9 cellular contexts compared by ENCODE assay signal in genomic region chr3:13021934-13022265, GRCh38. TPM values are rescaled to one million over a fixed set of nuclear protein-coding genes. Genes with fewer than 3 reads are reported as not detected.
DNase-seq lines count a peak whose midpoint lies in the region; ATAC-seq, FAIRE-seq and TF ChIP-seq lines count a peak whose summit lies in the region.
"Had no signal": no experiment of that assay in that cellular context is flagged by ENCODE, and none has a peak within 500 bp of the region (broad histone marks: within the 10 kb centered on the region; RNA-seq: fewer than 3 reads in every experiment).

No MANE protein-coding gene starts in this region.

- ATAC-seq in heart left ventricle (no peak), Right ventricle myocardium inferior (no peak), GM12878 (peak; percentile 24), GM21423 (IDR thresholded peaks at IDR 0.05; ENCODE audit: unreplicated experiment) (no peak), HG03135 (IDR thresholded peaks at IDR 0.05; ENCODE audit: unreplicated experiment) (no peak)

- TF ChIP-seq POLR2A in heart left ventricle (IDR thresholded peaks at IDR 0.05) = no peak
- no peak for TF ChIP-seq POLR2A in GM12878 (IDR thresholded peaks at IDR 0.05; ENCODE audit: low read depth, low read length)
- no peak for TF ChIP-seq POLR2A in tibial nerve (IDR thresholded peaks at IDR 0.05)

- TF ChIP-seq EP300 in GM12878 (IDR thresholded peaks at IDR 0.05; ENCODE audit: borderline replicate concordance in 1 of 2, control insufficient read depth in 1 of 2, low read depth in 2 of 2, low read length in 2 of 2) = no peak
- TF ChIP-seq EP300 in tibial nerve (IDR thresholded peaks at IDR 0.05) = no peak

- in situ Hi-C loops in GM12878 (cut with MboI) = no loop called here

- H3K9me3 ChIP-seq in heart left ventricle (no peaks in the 10 kb centered on the region), GM12878 (replicated peaks; ENCODE audit: control insufficient read depth, insufficient read depth, low read length) (no peaks in the 10 kb centered on the region), mucosa of stomach (ENCODE audit: control insufficient read depth, low read length) (no peaks in the 10 kb centered on the region), tibial nerve (no peaks in the 10 kb centered on the region)

- POLR2A ChIA-PET in GM12878 (lab: Charles Lee) = interaction anchor here (0.8 to 7.1 kb wide), 14 partner anchors 13 to 398 kb away, joined by 3 to 170 read pairs (median 5); partner anchors contain the start of gene NUP210

- no peaks in the 10 kb centered on the region for H3K36me3 ChIP-seq in heart left ventricle
- H3K36me3 ChIP-seq in GM12878 (ENCODE audit: control insufficient read depth in 2 of 2, insufficient read depth in 2 of 2, low read length in 1 of 2) = peaks cover 0 to 2% of the 10 kb centered on the region in 2 experiments; a peak in 1 of 4 replicates
- no peaks in the 10 kb centered on the region for H3K36me3 ChIP-seq in mucosa of stomach (ENCODE audit: control insufficient read depth, insufficient read depth, low read length)
- H3K36me3 ChIP-seq in tibial nerve = no peaks in the 10 kb centered on the region

- SMC1A ChIA-PET in GM12878 (lab: Charles Lee; ENCODE audit: uncharacterized antibody, unreplicated experiment) = interaction anchor here (1.1 to 6.7 kb wide), 8 partner anchors 8 to 68 kb away, joined by 3 to 123 read pairs (median 7); no protein-coding TSS in a partner anchor

- RAD21 ChIA-PET in GM12878 (lab: Charles Lee; ENCODE audit: unreplicated experiment) = interaction anchor here (0.6 to 6.5 kb wide), 16 partner anchors 10 to 276 kb away, joined by 3 to 89 read pairs (median 4); no protein-coding TSS in a partner anchor

- H3K9ac ChIP-seq in GM12878 (ENCODE audit: control insufficient read depth, insufficient read depth, low read length) (peak overlapping the region; percentile 69), mucosa of stomach (ENCODE audit: low read length) (peak overlapping the region; percentile 43)

- H3K79me2 ChIP-seq in GM12878 (ENCODE audit: control insufficient read depth, insufficient read depth, low read length) = peaks cover 60% of the 10 kb centered on the region

- H2AFZ ChIP-seq in GM12878 (ENCODE audit: control insufficient read depth, low read depth, low read length) = peak overlapping the region; percentile 63

- DNase-seq in heart left ventricle (no peak), Right ventricle myocardium inferior (ENCODE audit: missing footprints) (no peak), GM12878 (ENCODE audit: low read depth, low spot score) (no peak), tibial nerve (ENCODE audit: low spot score in 2 of 2) (no peak), NK-92 (lab: John Stamatoyannopoulos, UW; ENCODE audit: unreplicated experiment) (no peak)
- DNase-seq: cerebellar nuclear complex had no signal

- CTCF ChIA-PET in GM12878 (lab: Yijun Ruan, JAX) = interaction anchor here (1.1 to 4.1 kb wide), 10 partner anchors 11 to 154 kb away, joined by 3 to 20 read pairs (median 4); no protein-coding TSS in a partner anchor

- no peaks in the 10 kb centered on the region for H4K20me1 ChIP-seq in GM12878 (ENCODE audit: control insufficient read depth, insufficient read depth)

- peaks cover 0 to 74% (median 59%) of the 10 kb centered on the region in 12 donors for H3K4me1 ChIP-seq in heart left ventricle
- H3K4me1 ChIP-seq in GM12878 (ENCODE audit: control insufficient read depth, insufficient read depth, low read length) = peaks cover 39% of the 10 kb centered on the region
- peaks cover 26% of the 10 kb centered on the region for H3K4me1 ChIP-seq in mucosa of stomach (ENCODE audit: control insufficient read depth, insufficient read depth, low read length)
- H3K4me1 ChIP-seq in tibial nerve = peaks cover 0 to 75% (median 39%) of the 10 kb centered on the region in 4 donors

- H3K4me3 ChIP-seq in heart left ventricle = peak overlapping the region in 10 of 12 donors; percentile 18 to 56 (median 41)
- H3K4me3 ChIP-seq in GM12878 = peak overlapping the region; percentile 70
- H3K4me3 ChIP-seq in mucosa of stomach (ENCODE audit: low read length) = no peak overlapping the region
- peak overlapping the region in 2 of 4 donors; percentile 23 to 27 for H3K4me3 ChIP-seq in tibial nerve

- no TSS peak for BruUV-seq in GM12878 (replicated peaks; lab: Mats Ljungman, UMichigan)

- TF ChIP-seq RAD21 in GM12878 (IDR thresholded peaks at IDR 0.05; ENCODE audit: insufficient read depth, low read depth, low read length) = no peak

- no peaks in the 10 kb centered on the region for H3K27me3 ChIP-seq in heart left ventricle
- H3K27me3 ChIP-seq in GM12878 (replicated peaks in 1 of 2; ENCODE audit: control insufficient read depth in 2 of 2, insufficient read depth in 2 of 2, low read length in 1 of 2) = no peaks in the 10 kb centered on the region
- H3K27me3 ChIP-seq in mucosa of stomach (ENCODE audit: control insufficient read depth, insufficient read depth, low read length) = peaks cover 15% of the 10 kb centered on the region
- H3K27me3 ChIP-seq in tibial nerve = no peaks in the 10 kb centered on the region

- TF ChIP-seq CTCF in heart left ventricle (IDR thresholded peaks at IDR 0.05) (no peak), GM12878 (IDR thresholded peaks at IDR 0.05 in 2 of 3, conservative IDR thresholded peaks at IDR 0.05 in 1 of 3; ENCODE audit: control insufficient read depth in 2 of 3, extremely low read depth in 1 of 3, insufficient read depth in 1 of 3, low read depth in 3 of 3, low read length in 3 of 3) (no peak), tibial nerve (IDR thresholded peaks at IDR 0.05) (no peak)

- no peak for FAIRE-seq in GM12878 (lab: Jason Lieb, UNC)

- H3K27ac ChIP-seq in heart left ventricle (peak overlapping the region in 11 of 12 donors; percentile 54 to 87 (median 70)), GM12878 (ENCODE audit: control insufficient read depth, insufficient read depth) (peak overlapping the region; percentile 99), tibial nerve (peak overlapping the region in 3 of 4 donors; percentile 38 to 49 (median 48))

- peak overlapping the region; percentile 93 for H3K4me2 ChIP-seq in GM12878 (ENCODE audit: control insufficient read depth, insufficient read depth)

- intact Hi-C loops in heart left ventricle (cut with DNase I) (loop anchor here in 1 of 10 donors (5.0 kb wide), 1 partner anchor 45 kb away; no protein-coding TSS in a partner anchor), Right ventricle myocardium inferior (cut with DNase I) (no loop called here), GM12878 (cut with micrococcal nuclease; ENCODE audit: unreplicated experiment) (loop anchor here (2.0 kb wide), 1 partner anchor 27 kb away; no protein-coding TSS in a partner anchor)

- 40 to 68% (median 58%) methylated on average over 10 of the region's 10 CpGs for WGBS in heart left ventricle, 4 donors
- 6% methylated on average over 10 of the region's 10 CpGs for WGBS in GM12878 (ENCODE audit: insufficient coverage, insufficient replicate concordance, low lambda C conversion rate, missing lambda C conversion rate)
- WGBS in tibial nerve, 2 donors = 49 to 77% methylated on average over 10 of the region's 10 CpGs

TF ChIP-seq in GM12878, 131 proteins besides CTCF, POLR2A, EP300 and RAD21:
- TF ChIP-seq ZBTB33 (IDR thresholded peaks at IDR 0.05) (no peak), RB1 (IDR thresholded peaks at IDR 0.05; ENCODE audit: borderline replicate concordance) (no peak), NBN (IDR thresholded peaks at IDR 0.05) (no peak), JUNB (IDR thresholded peaks at IDR 0.05) (no peak), DPF2 (IDR thresholded peaks at IDR 0.05) (no peak), MEF2B (IDR thresholded peaks at IDR 0.05; ENCODE audit: partially characterized antibody, poor library complexity, severe bottlenecking) (no peak), KAT2A (conservative IDR thresholded peaks at IDR 0.05; ENCODE audit: control insufficient read depth, low read depth, low read length) (no peak), SUZ12 (IDR thresholded peaks at IDR 0.05; ENCODE audit: unreplicated experiment) (no peak)

RNA-seq across cellular contexts. Expression of gene IQSEC1, which starts 51.3 kb away (rescaled TPM):
- total RNA-seq in heart left ventricle = 10 to 100 TPM; 44.2 to 79.1 (median 64.5) TPM
- 10 to 100 TPM; 28.8 to 31.7 TPM for polyA plus RNA-seq in heart left ventricle
- total RNA-seq in Right ventricle myocardium inferior = 81.2 TPM
- total RNA-seq in GM12878 (2013; cell fraction: nucleolus; rRNA removed) = 241 and 274 TPM in 2 replicates
- total RNA-seq in GM12878 (2014; rRNA removed) = 13.8 and 16.3 TPM in 2 replicates
- 6.4 TPM in 2 replicates for total RNA-seq in GM12878 (2014; rRNA removed; fragmentation: Illumina TruSeq; extraction: Trizol)
- total RNA-seq in GM12878 (2021) = 48.6 and 55.2 TPM in 2 replicates
- 8.1 TPM for polyA plus RNA-seq in GM12878 (2011; ENCODE audit: low read depth)
- 4.2 and 6.7 TPM in 2 replicates for polyA plus RNA-seq in GM12878 (2011; rRNA removed)
- polyA plus RNA-seq in GM12878 (2011; cell fraction: cytosol; rRNA removed) = 6.3 and 8.5 TPM in 2 replicates
- polyA plus RNA-seq in GM12878 (2011; cell fraction: nucleus; rRNA removed) = 45.6 and 48.9 TPM in 2 replicates
- polyA plus RNA-seq in GM12878 (2012) = 17.9 and 26.7 TPM in 2 replicates
- polyA plus RNA-seq in GM12878 (2014; fragmentation: Illumina TruSeq; extraction: Trizol) = 10.2 and 15.1 TPM in 2 replicates
- polyA plus RNA-seq in GM12878 (2014; fragmentation: Nextera tagmentation; extraction: Ambion mirVana) = 1 to 10 TPM in 1 of 2 experiments, under 1 TPM in 1; 0.92 to 2.0 TPM
- polyA plus RNA-seq in GM12878 (2014; rRNA removed) = 17.9 and 23.3 TPM in 2 replicates
- polyA plus RNA-seq in GM12878 (2016; fragmentation: Nextera tagmentation; extraction: Ambion mirVana) = 1 to 10 TPM; 8.1 to 9.0 TPM
- 14.2 and 22.2 TPM in 2 replicates for polyA minus RNA-seq in GM12878 (2011; rRNA and poly(A)+ RNA removed)
- polyA minus RNA-seq in GM12878 (2011; cell fraction: cytosol; rRNA and poly(A)+ RNA removed) = 11.4 and 16.2 TPM in 2 replicates
- polyA minus RNA-seq in GM12878 (2011; cell fraction: nucleus; rRNA and poly(A)+ RNA removed) = 53.2 and 58.7 TPM in 2 replicates
- 10 to 100 TPM; 58.2 to 77.5 (median 68.6) TPM for total RNA-seq in tibial nerve

Comparison
In these comparisons a context has a peak if more than half of its experiments do, and no peak if none do; other contexts are left out.
1. H3K27ac ChIP-seq: peak in every context shown above with its lines; median percentile 99 in GM12878; 70 in heart left ventricle; 48 in tibial nerve.